8 cellular contexts compared by ENCODE assay signal in genomic region chr10:3623746-3624145, GRCh38.
A peak's percentile ranks its signal among the peaks of the same experiment; 100 is the strongest.
DNase-seq lines count a peak whose midpoint lies in the region; ATAC-seq, FAIRE-seq and TF ChIP-seq lines count a peak whose summit lies in the region.

No MANE protein-coding gene starts in this region.

- H3K27ac ChIP-seq in CD4-positive, CD25-positive, alpha-beta regulatory T cell (ENCODE audit: insufficient read depth, low read length, poor library complexity, severe bottlenecking), result no peak overlapping the region
- peak overlapping the region; percentile 93 for H3K27ac ChIP-seq in Panc1 (ENCODE audit: low read length)
- peak overlapping the region; percentile 17 for H3K27ac ChIP-seq in keratinocyte (ENCODE audit: control insufficient read depth, insufficient read depth, low read length)
- H3K27ac ChIP-seq in spleen, result peak overlapping the region in 4 of 8 donors; percentile 3 to 42 (median 22)

- CTCF ChIA-PET in Panc1 (lab: Charles Lee), result interaction anchor here (0.7 kb wide), 1 partner anchor 102 kb away, joined by 4 read pairs; no protein-coding TSS in a partner anchor

- H3K27me3 ChIP-seq in CD4-positive, CD25-positive, alpha-beta regulatory T cell (ENCODE audit: control insufficient read depth, insufficient read depth, low read length), result peaks cover 2% of the 10 kb centered on the region
- H3K27me3 ChIP-seq in Panc1 (ENCODE audit: control insufficient read depth, insufficient read depth, low read length) (no peaks in the 10 kb centered on the region), keratinocyte (ENCODE audit: control insufficient read depth, extremely low read depth, insufficient read depth, low read length) (no peaks in the 10 kb centered on the region), spleen (replicated peaks in 1 of 7) (no peaks in the 10 kb centered on the region)

- no peak overlapping the region for H3K9ac ChIP-seq in keratinocyte (ENCODE audit: control insufficient read depth, extremely low read depth, insufficient read depth, low read length)

- peaks cover 12 to 18% (median 16%) of the 10 kb centered on the region in 4 donors for H3K4me1 Mint-ChIP-seq in CD4-positive, CD25-positive, alpha-beta regulatory T cell

- no peaks in the 10 kb centered on the region for H3K27me3 Mint-ChIP-seq in CD4-positive, CD25-positive, alpha-beta regulatory T cell

- H2AFZ ChIP-seq in keratinocyte (ENCODE audit: control insufficient read depth, low read length), result no peak overlapping the region

- peaks cover 15% of the 10 kb centered on the region for H3K4me1 ChIP-seq in CD4-positive, CD25-positive, alpha-beta regulatory T cell (ENCODE audit: control insufficient read depth, insufficient read depth, low read length, poor library complexity, severe bottlenecking)
- H3K4me1 ChIP-seq in Panc1 (ENCODE audit: control insufficient read depth, insufficient read depth, low read length) (peaks cover 7% of the 10 kb centered on the region; the same call in 1 of the 2 replicates), keratinocyte (ENCODE audit: control insufficient read depth, extremely low read depth, insufficient read depth, low read length) (peaks cover 5% of the 10 kb centered on the region), spleen (peaks cover 0 to 18% (median 10%) of the 10 kb centered on the region in 6 donors)

- dilution Hi-C loops in keratinocyte (cut with MboI; ENCODE audit: extremely low pct_ligation_motif_present, low sequenced_read_pairs), result no loop called here

- no peak overlapping the region for H3K4me3 Mint-ChIP-seq in CD4-positive, CD25-positive, alpha-beta regulatory T cell

- H3K4me2 ChIP-seq in keratinocyte (ENCODE audit: control insufficient read depth, extremely low read depth, insufficient read depth, low read depth, low read length), result no peak overlapping the region

- peaks cover 0 to 10% (median 0%) of the 10 kb centered on the region in 7 donors for H3K9me3 Mint-ChIP-seq in CD4-positive, CD25-positive, alpha-beta regulatory T cell

- no TSS peak for BruUV-seq in Panc1 (replicated peaks; lab: Mats Ljungman, UMichigan)

- H3K9me1 ChIP-seq in keratinocyte (ENCODE audit: control insufficient read depth, extremely low read depth, insufficient read depth, low read length), result no peaks in the 10 kb centered on the region

- H3K4me3 ChIP-seq in CD4-positive, CD25-positive, alpha-beta regulatory T cell (ENCODE audit: low read depth, low read length), result peak overlapping the region; percentile 52
- H3K4me3 ChIP-seq in Panc1 (ENCODE audit: low read depth in 2 of 2, low read length in 2 of 2) (peak overlapping the region in 1 of 2 experiments; percentile 25; a peak in 2 of 4 replicates), keratinocyte (ENCODE audit: control insufficient read depth in 2 of 3, extremely low read depth in 1 of 3, insufficient read depth in 2 of 3, low read depth in 1 of 3, low read length in 3 of 3) (no peak overlapping the region), spleen (no peak overlapping the region)

- peaks cover 0 to 5% of the 10 kb centered on the region in 2 experiments for H3K9me3 ChIP-seq in CD4-positive, CD25-positive, alpha-beta regulatory T cell (ENCODE audit: control insufficient read depth in 2 of 2, low read length in 2 of 2)
- peaks cover 7% of the 10 kb centered on the region; the same call in 1 of the 2 replicates for H3K9me3 ChIP-seq in Panc1 (ENCODE audit: control insufficient read depth, insufficient read depth, low read depth, low read length)
- H3K9me3 ChIP-seq in keratinocyte (ENCODE audit: control insufficient read depth, low read depth, low read length), result no peaks in the 10 kb centered on the region
- peaks cover 0 to 20% (median 16%) of the 10 kb centered on the region in 8 donors for H3K9me3 ChIP-seq in spleen

- H3K36me3 ChIP-seq in CD4-positive, CD25-positive, alpha-beta regulatory T cell (ENCODE audit: control insufficient read depth, insufficient read depth, low read length), result no peaks in the 10 kb centered on the region
- no peaks in the 10 kb centered on the region for H3K36me3 ChIP-seq in Panc1 (ENCODE audit: control insufficient read depth, insufficient read depth, low read length)
- H3K36me3 ChIP-seq in keratinocyte (ENCODE audit: control insufficient read depth in 2 of 2, extremely low read depth in 1 of 2, insufficient read depth in 2 of 2, low read length in 2 of 2), result no peaks in the 10 kb centered on the region
- H3K36me3 ChIP-seq in spleen, result no peaks in the 10 kb centered on the region

- in situ Hi-C loops in Panc1 (cut with HindIII; ENCODE audit: low pct_unique_long_range_greater_than_20kb, low sequenced_read_pairs), result no loop called here

- TF ChIP-seq CTCF in Panc1 (IDR thresholded peaks at IDR 0.05), result no peak
- TF ChIP-seq CTCF in keratinocyte (optimal IDR thresholded peaks at IDR 0.05 in 1 of 3, IDR thresholded peaks at IDR 0.05 in 1 of 3, conservative IDR thresholded peaks at IDR 0.05 in 1 of 3; ENCODE audit: extremely low read depth in 1 of 3, insufficient read depth in 2 of 3, low read length in 3 of 3), result no peak
- TF ChIP-seq CTCF in spleen (IDR thresholded peaks at IDR 0.05 in 8 of 11, conservative IDR thresholded peaks at IDR 0.05 in 3 of 11), result no peak

- ATAC-seq in CD4-positive, CD25-positive, alpha-beta regulatory T cell (ENCODE audit: low read depth in 2 of 2), result no peak
- ATAC-seq in GM21825 (IDR thresholded peaks at IDR 0.05; ENCODE audit: unreplicated experiment) (peak; percentile 49), Panc1 (peak; percentile 82)

- H3K27ac Mint-ChIP-seq in CD4-positive, CD25-positive, alpha-beta regulatory T cell, result peak overlapping the region in 1 of 3 donors; percentile 62

- FAIRE-seq in keratinocyte (lab: Jason Lieb, UNC), result no peak
- FAIRE-seq in H54 (lab: Jason Lieb, UNC), result no peak

- intact Hi-C loops in Panc1 (cut with micrococcal nuclease; ENCODE audit: unreplicated experiment), result loop anchor here (10.0 kb wide), 1 partner anchor 151 kb away; no protein-coding TSS in a partner anchor
- intact Hi-C loops in spleen (cut with DNase I; ENCODE audit: low total_unique reads), result no loop called here

- POLR2A ChIA-PET in Panc1 (lab: Charles Lee), result interaction anchor here (1.0 kb wide), 1 partner anchor 8 kb away, joined by 4 read pairs; no protein-coding TSS in a partner anchor

- 54 to 76% (median 60%) methylated on average over 7 of the region's 7 CpGs for WGBS in spleen, 5 donors

- no peaks in the 10 kb centered on the region for H4K20me1 ChIP-seq in keratinocyte (ENCODE audit: control insufficient read depth, extremely low read depth, insufficient read depth, low read length)

- H3K36me3 Mint-ChIP-seq in CD4-positive, CD25-positive, alpha-beta regulatory T cell, result peaks cover 9% of the 10 kb centered on the region

- H3K79me2 ChIP-seq in keratinocyte (ENCODE audit: control insufficient read depth, insufficient read depth, low read length), result no peaks in the 10 kb centered on the region

- no peak for DNase-seq in CD4-positive, CD25-positive, alpha-beta regulatory T cell
- DNase-seq in Panc1 (ENCODE audit: low read depth, low spot score), result no peak
- DNase-seq in keratinocyte (ENCODE audit: low read depth, low spot score), result no peak
- DNase-seq in H54 (ENCODE audit: insufficient read length, low spot score), result no peak
- DNase-seq in 8988T, result no peak
- DNase-seq in stimulated activated CD4-positive, alpha-beta T cell treated with anti-CD3 and anti-CD28 coated beads, Interleukin-4, amount 100 ng/mL, for 24 hours, result no peak
- no peak for DNase-seq in spleen

- TF ChIP-seq POLR2A in H54 (IDR thresholded peaks at IDR 0.05; ENCODE audit: low read depth, low read length), result no peak
- TF ChIP-seq POLR2A in spleen (IDR thresholded peaks at IDR 0.05), result no peak

Comparison
In these comparisons a context has a peak if more than half of its experiments do, and no peak if none do; other contexts are left out.
1. ATAC-seq: peak in GM21825 (single experiment) and Panc1 (single experiment); none in CD4-positive, CD25-positive, alpha-beta regulatory T cell (0 of 2).